15 cellular contexts compared by ENCODE assay signal in genomic region chr17:13338421-13338820, GRCh38.
A peak's percentile ranks its signal among the peaks of the same experiment; 100 is the strongest.
DNase-seq lines count a peak whose midpoint lies in the region; ATAC-seq and TF ChIP-seq lines count a peak whose summit lies in the region.
"Had no signal": no experiment of that assay in that cellular context is flagged by ENCODE, and none has a peak within 500 bp of the region (broad histone marks: within the 10 kb centered on the region; RNA-seq: fewer than 3 reads in every experiment).

No MANE protein-coding gene starts in this region.

- DNase-seq in WERI-Rb-1 (no peak), psoas muscle (no peak), EL (no peak), GF-D8 (lab: John Stamatoyannopoulos, UW) (no peak)
- no peak for DNase-seq in stimulated activated CD4-positive, alpha-beta T cell treated with anti-CD3 and anti-CD28 coated beads, Interleukin-4, amount 100 ng/mL, for 1 hour

- intact Hi-C loops in psoas muscle (cut with DNase I) = loop anchor here (5.0 to 10.0 kb wide), 2 partner anchors 966 to 1589 kb away; partner anchors contain the start of gene HS3ST3B1 (in 2 of the 2)

- H3K27me3 ChIP-seq in HUES48 (ENCODE audit: control insufficient read depth, insufficient read depth, low read length) (peaks cover 4% of the 10 kb centered on the region; the same call in 1 of the 2 replicates), WERI-Rb-1 (ENCODE audit: insufficient read depth, low read depth, severe bottlenecking) (no peaks in the 10 kb centered on the region), iPS-18a (ENCODE audit: control insufficient read depth, insufficient read depth, low read length) (no peaks in the 10 kb centered on the region), psoas muscle (ENCODE audit: insufficient read depth in 3 of 3, low read length in 2 of 3) (no peaks in the 10 kb centered on the region)
- H3K27me3 ChIP-seq: adrenal gland, BLaER1, colonic mucosa, suprapubic skin had no signal

- peak overlapping the region; percentile 48; the same call in 1 of the 2 replicates for H3K4me3 ChIP-seq in HUES48 (ENCODE audit: low read depth, low read length)
- H3K4me3 ChIP-seq in WERI-Rb-1 (ENCODE audit: low read depth, low read length) = peak overlapping the region; percentile 55
- H3K4me3 ChIP-seq in iPS-18a (ENCODE audit: low read length) = no peak overlapping the region
- peak overlapping the region; percentile 38 for H3K4me3 ChIP-seq in psoas muscle
- H3K4me3 ChIP-seq: BLaER1, colonic mucosa had no signal

- peaks cover 21% of the 10 kb centered on the region for H3K4me1 ChIP-seq in HUES48 (ENCODE audit: control insufficient read depth, insufficient read depth, low read length)
- H3K4me1 ChIP-seq in iPS-18a (ENCODE audit: control insufficient read depth, low read depth, low read length) = peaks cover 21% of the 10 kb centered on the region
- H3K4me1 ChIP-seq in psoas muscle = no peaks in the 10 kb centered on the region
- H3K4me1 ChIP-seq: adrenal gland, BLaER1, colonic mucosa had no signal

- TF ChIP-seq CTCF in WERI-Rb-1 (IDR thresholded peaks at IDR 0.05; ENCODE audit: low read depth, low read length) (no peak), psoas muscle (IDR thresholded peaks at IDR 0.05) (no peak)

- 86 to 95% (median 94%) methylated on average over 1 of the region's 1 CpG for WGBS in psoas muscle, 3 donors

- H3K36me3 ChIP-seq in HUES48 (ENCODE audit: control insufficient read depth, insufficient read depth, low read length) = no peaks in the 10 kb centered on the region
- H3K36me3 ChIP-seq in WERI-Rb-1 = no peaks in the 10 kb centered on the region
- H3K36me3 ChIP-seq in iPS-18a (ENCODE audit: control insufficient read depth, low read depth, low read length) = no peaks in the 10 kb centered on the region
- no peaks in the 10 kb centered on the region for H3K36me3 ChIP-seq in psoas muscle (ENCODE audit: insufficient read depth in 1 of 2, low read depth in 1 of 2)
- H3K36me3 ChIP-seq: adrenal gland, BLaER1, colonic mucosa, suprapubic skin had no signal

- H3K9ac ChIP-seq in HUES48 (ENCODE audit: low read depth, low read length) = no peak overlapping the region
- peak overlapping the region; percentile 37 for H3K9ac ChIP-seq in iPS-18a (ENCODE audit: low read length)
- H3K9ac ChIP-seq: BLaER1 had no signal

- H3K27ac ChIP-seq in HUES48 (ENCODE audit: low read depth, low read length) (no peak overlapping the region), WERI-Rb-1 (no peak overlapping the region), iPS-18a (ENCODE audit: low read length) (no peak overlapping the region), psoas muscle (no peak overlapping the region)
- H3K27ac ChIP-seq: adrenal gland, BLaER1, colonic mucosa, epithelial cell of prostate, suprapubic skin, VCaP had no signal

- H3K9me3 ChIP-seq in HUES48 (ENCODE audit: control insufficient read depth, insufficient read depth, low read length) = no peaks in the 10 kb centered on the region
- no peaks in the 10 kb centered on the region for H3K9me3 ChIP-seq in WERI-Rb-1 (ENCODE audit: severe bottlenecking)
- H3K9me3 ChIP-seq in iPS-18a (ENCODE audit: control insufficient read depth, low read depth, low read length) = no peaks in the 10 kb centered on the region
- H3K9me3 ChIP-seq in psoas muscle = no peaks in the 10 kb centered on the region
- H3K9me3 ChIP-seq: adrenal gland, BLaER1, colonic mucosa, suprapubic skin had no signal

- no peak for ATAC-seq in psoas muscle
- ATAC-seq: activated T-helper 17 cell treated with anti-CD3 and anti-CD28 coated beads, Interleukin-2, amount 50 U/mL, for 72 hours; T-cell had no signal
